8 cellular contexts compared by ENCODE assay signal in genomic region chr1:151992345-151993083, GRCh38. TPM values are rescaled to one million over a fixed set of nuclear protein-coding genes. Genes with fewer than 3 reads are reported as not detected.
DNase-seq lines count a peak whose midpoint lies in the region; ATAC-seq, FAIRE-seq and TF ChIP-seq lines count a peak whose summit lies in the region.

No MANE protein-coding gene starts in this region.

- ATAC-seq in activated naive CD4-positive, alpha-beta T cell treated with anti-CD3 and anti-CD28 coated beads, Interleukin-2, amount 50 U/mL, for 72 hours = peak in 1 of 2 donors; percentile 30
- peak; percentile 27 to 72 (median 63) for ATAC-seq in pancreas
- no peak for ATAC-seq in GM19452 (IDR thresholded peaks at IDR 0.05; ENCODE audit: unreplicated experiment)
- no peak for ATAC-seq in HG03520 (IDR thresholded peaks at IDR 0.05; ENCODE audit: unreplicated experiment)
- ATAC-seq in HG02610 (IDR thresholded peaks at IDR 0.05; ENCODE audit: unreplicated experiment) = no peak

- H3K27ac Mint-ChIP-seq in activated naive CD4-positive, alpha-beta T cell treated with anti-CD3 and anti-CD28 coated beads, Interleukin-2, amount 50 U/mL, for 72 hours = peak overlapping the region; percentile 86 to 99

- peaks cover 6% of the 10 kb centered on the region for H3K4me1 ChIP-seq in cardiac muscle cell (ENCODE audit: low read depth)
- peaks cover 0 to 35% (median 17%) of the 10 kb centered on the region in 3 donors for H3K4me1 ChIP-seq in pancreas

- H3K36me3 ChIP-seq in cardiac muscle cell = no peaks in the 10 kb centered on the region
- H3K36me3 ChIP-seq in pancreas = no peaks in the 10 kb centered on the region

- H3K36me3 Mint-ChIP-seq in activated naive CD4-positive, alpha-beta T cell treated with anti-CD3 and anti-CD28 coated beads, Interleukin-2, amount 50 U/mL, for 72 hours = peaks cover 0 to 17% of the 10 kb centered on the region in 2 donors

- TF ChIP-seq CTCF in GM12865 (IDR thresholded peaks at IDR 0.05; ENCODE audit: insufficient read depth, low read depth, low read length, missing control alignments) (no peak), cardiac muscle cell (IDR thresholded peaks at IDR 0.05; ENCODE audit: low read depth, low read length) (no peak), pancreas (IDR thresholded peaks at IDR 0.05) (no peak)

- H3K9me3 ChIP-seq in cardiac muscle cell (ENCODE audit: low read depth) (no peaks in the 10 kb centered on the region), pancreas (no peaks in the 10 kb centered on the region)

- H3K27ac ChIP-seq in cardiac muscle cell (no peak overlapping the region), pancreas (peak overlapping the region; percentile 84 to 95 (median 89))

- no peak for DNase-seq in GM12865 (ENCODE audit: low read depth)
- DNase-seq in NCI-H748 (lab: John Stamatoyannopoulos, UW; ENCODE audit: unreplicated experiment) = peak; percentile 75
- DNase-seq in activated naive CD4-positive, alpha-beta T cell treated with anti-CD3 and anti-CD28 coated beads, Interleukin-2, amount 50 U/mL, for 72 hours (ENCODE audit: low spot score in 2 of 2) = peak in 1 of 2 donors; percentile 75
- DNase-seq in cardiac muscle cell (ENCODE audit: low read depth in 1 of 2, low spot score in 1 of 2) = peak in 1 of 2 donors; percentile 85
- DNase-seq in pancreas = peak; percentile 66 to 90 (median 81)

- no peak for FAIRE-seq in pancreas (lab: Jason Lieb, UNC)

- 21 to 25% methylated on average over 20 of the region's 20 CpGs for WGBS in pancreas, 2 donors

- H3K27me3 ChIP-seq in cardiac muscle cell = peaks cover 55% of the 10 kb centered on the region
- H3K27me3 ChIP-seq in pancreas = no peaks in the 10 kb centered on the region

- intact Hi-C loops in pancreas (cut with DNase I) = no loop called here

- no peaks in the 10 kb centered on the region for H3K9me3 Mint-ChIP-seq in activated naive CD4-positive, alpha-beta T cell treated with anti-CD3 and anti-CD28 coated beads, Interleukin-2, amount 50 U/mL, for 72 hours

- H3K4me3 ChIP-seq in GM12865 (ENCODE audit: low read depth, low read length) = peak overlapping the region; percentile 37; the same call in 1 of the 2 replicates
- peak overlapping the region; percentile 43 for H3K4me3 ChIP-seq in cardiac muscle cell
- H3K4me3 ChIP-seq in pancreas = peak overlapping the region; percentile 53 to 73 (median 58)

RNA-seq across cellular contexts. Expression of gene S100A10, which starts 1.1 kb away (rescaled TPM):
- 100 to 1,000 TPM in 1 of 2 donors, 10 to 100 TPM in 1; 49.2 to 290 TPM for total RNA-seq in activated naive CD4-positive, alpha-beta T cell treated with anti-CD3 and anti-CD28 coated beads, Interleukin-2, amount 50 U/mL, for 72 hours
- total RNA-seq in cardiac muscle cell (14.6 and 19.3 TPM in 2 replicates), pancreas (100 to 1,000 TPM in 2 of 6 donors, 10 to 100 TPM in 4; 34.3 to 211 (median 74.6) TPM)
- polyA plus RNA-seq in cardiac muscle cell (58.9 and 103 TPM in 2 replicates), pancreas (100 to 1,000 TPM; 203 to 269 TPM)

RNA-seq across cellular contexts. Expression of gene S100A11, which starts 44.3 kb away (rescaled TPM):
- total RNA-seq in activated naive CD4-positive, alpha-beta T cell treated with anti-CD3 and anti-CD28 coated beads, Interleukin-2, amount 50 U/mL, for 72 hours = 100 to 1,000 TPM; 197 to 272 TPM
- total RNA-seq in cardiac muscle cell = 22.5 and 29.6 TPM in 2 replicates
- 111 and 122 TPM in 2 replicates for polyA plus RNA-seq in cardiac muscle cell
- 100 to 1,000 TPM in 2 of 6 donors, 10 to 100 TPM in 4; 23.6 to 291 (median 61.9) TPM for total RNA-seq in pancreas
- polyA plus RNA-seq in pancreas = 100 to 1,000 TPM; 239 to 433 TPM

Comparison
In these comparisons a context has a peak if more than half of its experiments do, and no peak if none do; other contexts are left out.
1. ATAC-seq: peak in pancreas (4 of 4); none in GM19452 (single experiment), HG03520 (single experiment) and HG02610 (single experiment).
2. Peak in every context shown above with its lines, with median percentiles within 50 percentile points of each other: H3K4me3 ChIP-seq.